1 cellular context compared by ENCODE assay signal in genomic region chr19:10836478-10837325, GRCh38.
TF ChIP-seq lines count a peak whose summit lies in the region.

No MANE protein-coding gene starts in this region.

TF ChIP-seq in K562, 482 proteins besides CTCF, POLR2A, EP300 and RAD21 (continued from another document and continues in another):
- TF ChIP-seq ZNF518B (CRISPR knock-in tag; IDR thresholded peaks at IDR 0.05) (no peak), AFF4 (CRISPR knock-in tag; IDR thresholded peaks at IDR 0.05) (peak; percentile 97), FOSL1 (tag; conservative IDR thresholded peaks at IDR 0.05) (peak; percentile 83), RFX7 (CRISPR knock-in tag; IDR thresholded peaks at IDR 0.05) (no peak), ZBTB17 (CRISPR knock-in tag; IDR thresholded peaks at IDR 0.05) (peak; percentile 35; the same call in 1 of the 2 replicates), TFAP4 (CRISPR knock-in tag; IDR thresholded peaks at IDR 0.05; ENCODE audit: borderline replicate concordance) (peak; percentile 95), FOXM1 (IDR thresholded peaks at IDR 0.05; ENCODE audit: low read depth) (no peak; the same call in 1 of the 2 replicates), FOXM1 (CRISPR knock-in tag; IDR thresholded peaks at IDR 0.05; ENCODE audit: low read depth) (peak; percentile 93), GABPA (tag; conservative IDR thresholded peaks at IDR 0.05; ENCODE audit: low read depth) (peak; percentile 4; the same call in 1 of the 2 replicates), RFX1 (IDR thresholded peaks at IDR 0.05) (no peak), NKRF (IDR thresholded peaks at IDR 0.05; ENCODE audit: borderline replicate concordance) (peak; percentile 68; the same call in 1 of the 2 replicates), BRCA1 (IDR thresholded peaks at IDR 0.05) (no peak), BRCA1 (CRISPR knock-in tag; IDR thresholded peaks at IDR 0.05) (peak; percentile 99), RHOXF2B (CRISPR knock-in tag; conservative IDR thresholded peaks at IDR 0.05) (0 out of 2 replicates have a peak, but pooled peaks have one; percentile 51), RCOR1 (IDR thresholded peaks at IDR 0.05; ENCODE audit: borderline replicate concordance in 1 of 2, low read depth in 2 of 2, low read length in 2 of 2) (peak; percentile 60 to 74; a peak in 1 of 4 replicates), HDAC2 (IDR thresholded peaks at IDR 0.05) (peak; percentile 77; the same call in 1 of the 2 replicates), CC2D1A (IDR thresholded peaks at IDR 0.05) (peak; percentile 77), ZBTB34 (CRISPR knock-in tag; IDR thresholded peaks at IDR 0.05) (peak; percentile 70; the same call in 1 of the 2 replicates), DDX20 (tag; IDR thresholded peaks at IDR 0.05; ENCODE audit: low read depth) (peak; percentile 61; the same call in 1 of the 2 replicates), SMARCA5 (IDR thresholded peaks at IDR 0.05) (no peak; the same call in none of the 2 replicates), ZNF75A (CRISPR knock-in tag; IDR thresholded peaks at IDR 0.05) (peak; percentile 42; the same call in 1 of the 2 replicates), TOE1 (IDR thresholded peaks at IDR 0.05; ENCODE audit: borderline replicate concordance) (peak; percentile 88), TOE1 (CRISPR knock-in tag; IDR thresholded peaks at IDR 0.05; ENCODE audit: borderline replicate concordance, low read depth) (peak; percentile 95; the same call in 1 of the 2 replicates), ZNF316 (IDR thresholded peaks at IDR 0.05) (peak; percentile 8; the same call in 1 of the 2 replicates), HDAC3 (IDR thresholded peaks at IDR 0.05; ENCODE audit: borderline replicate concordance, partially characterized antibody) (peak; percentile 77), NFATC3 (IDR thresholded peaks at IDR 0.05) (no peak), SREBF2 (CRISPR knock-in tag; IDR thresholded peaks at IDR 0.05) (peak; percentile 85; the same call in 1 of the 2 replicates), HSF4 (CRISPR knock-in tag; IDR thresholded peaks at IDR 0.05; ENCODE audit: borderline replicate concordance) (peak; percentile 90; the same call in 1 of the 2 replicates), ESRRA (IDR thresholded peaks at IDR 0.05; ENCODE audit: borderline replicate concordance, low read depth) (peak; percentile 63)
- TF ChIP-seq, protein P1, sequence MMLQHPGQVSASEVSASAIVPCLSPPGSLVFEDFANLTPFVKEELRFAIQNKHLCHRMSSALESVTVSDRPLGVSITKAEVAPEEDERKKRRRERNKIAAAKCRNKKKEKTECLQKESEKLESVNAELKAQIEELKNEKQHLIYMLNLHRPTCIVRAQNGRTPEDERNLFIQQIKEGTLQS (IDR thresholded peaks at IDR 0.05) = peak; percentile 72
- TF ChIP-seq, protein P1 (CRISPR knock-in tag; conservative IDR thresholded peaks at IDR 0.05) = peak; percentile 97
- TF ChIP-seq, protein P2, sequence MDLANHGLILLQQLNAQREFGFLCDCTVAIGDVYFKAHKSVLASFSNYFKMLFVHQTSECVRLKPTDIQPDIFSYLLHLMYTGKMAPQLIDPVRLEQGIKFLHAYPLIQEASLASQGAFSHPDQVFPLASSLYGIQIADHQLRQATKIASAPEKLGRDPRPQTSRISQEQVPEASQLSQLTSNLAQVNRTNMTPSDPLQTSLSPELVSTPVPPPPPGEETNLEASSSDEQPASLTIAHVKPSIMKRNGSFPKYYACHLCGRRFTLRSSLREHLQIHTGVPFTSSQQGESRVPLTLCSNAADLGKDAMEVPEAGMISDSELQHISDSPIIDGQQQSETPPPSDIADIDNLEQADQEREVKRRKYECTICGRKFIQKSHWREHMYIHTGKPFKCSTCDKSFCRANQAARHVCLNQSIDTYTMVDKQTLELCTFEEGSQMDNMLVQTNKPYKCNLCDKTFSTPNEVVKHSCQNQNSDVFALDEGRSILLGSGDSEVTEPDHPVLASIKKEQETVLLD (IDR thresholded peaks at IDR 0.05) = peak; percentile 73; the same call in 1 of the 2 replicates
- TF ChIP-seq, protein P3, sequence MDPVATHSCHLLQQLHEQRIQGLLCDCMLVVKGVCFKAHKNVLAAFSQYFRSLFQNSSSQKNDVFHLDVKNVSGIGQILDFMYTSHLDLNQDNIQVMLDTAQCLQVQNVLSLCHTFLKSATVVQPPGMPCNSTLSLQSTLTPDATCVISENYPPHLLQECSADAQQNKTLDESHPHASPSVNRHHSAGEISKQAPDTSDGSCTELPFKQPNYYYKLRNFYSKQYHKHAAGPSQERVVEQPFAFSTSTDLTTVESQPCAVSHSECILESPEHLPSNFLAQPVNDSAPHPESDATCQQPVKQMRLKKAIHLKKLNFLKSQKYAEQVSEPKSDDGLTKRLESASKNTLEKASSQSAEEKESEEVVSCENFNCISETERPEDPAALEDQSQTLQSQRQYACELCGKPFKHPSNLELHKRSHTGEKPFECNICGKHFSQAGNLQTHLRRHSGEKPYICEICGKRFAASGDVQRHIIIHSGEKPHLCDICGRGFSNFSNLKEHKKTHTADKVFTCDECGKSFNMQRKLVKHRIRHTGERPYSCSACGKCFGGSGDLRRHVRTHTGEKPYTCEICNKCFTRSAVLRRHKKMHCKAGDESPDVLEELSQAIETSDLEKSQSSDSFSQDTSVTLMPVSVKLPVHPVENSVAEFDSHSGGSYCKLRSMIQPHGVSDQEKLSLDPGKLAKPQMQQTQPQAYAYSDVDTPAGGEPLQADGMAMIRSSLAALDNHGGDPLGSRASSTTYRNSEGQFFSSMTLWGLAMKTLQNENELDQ (CRISPR knock-in tag; IDR thresholded peaks at IDR 0.05; ENCODE audit: borderline replicate concordance) = peak; percentile 96; the same call in 1 of the 2 replicates
- TF ChIP-seq, protein P4, sequence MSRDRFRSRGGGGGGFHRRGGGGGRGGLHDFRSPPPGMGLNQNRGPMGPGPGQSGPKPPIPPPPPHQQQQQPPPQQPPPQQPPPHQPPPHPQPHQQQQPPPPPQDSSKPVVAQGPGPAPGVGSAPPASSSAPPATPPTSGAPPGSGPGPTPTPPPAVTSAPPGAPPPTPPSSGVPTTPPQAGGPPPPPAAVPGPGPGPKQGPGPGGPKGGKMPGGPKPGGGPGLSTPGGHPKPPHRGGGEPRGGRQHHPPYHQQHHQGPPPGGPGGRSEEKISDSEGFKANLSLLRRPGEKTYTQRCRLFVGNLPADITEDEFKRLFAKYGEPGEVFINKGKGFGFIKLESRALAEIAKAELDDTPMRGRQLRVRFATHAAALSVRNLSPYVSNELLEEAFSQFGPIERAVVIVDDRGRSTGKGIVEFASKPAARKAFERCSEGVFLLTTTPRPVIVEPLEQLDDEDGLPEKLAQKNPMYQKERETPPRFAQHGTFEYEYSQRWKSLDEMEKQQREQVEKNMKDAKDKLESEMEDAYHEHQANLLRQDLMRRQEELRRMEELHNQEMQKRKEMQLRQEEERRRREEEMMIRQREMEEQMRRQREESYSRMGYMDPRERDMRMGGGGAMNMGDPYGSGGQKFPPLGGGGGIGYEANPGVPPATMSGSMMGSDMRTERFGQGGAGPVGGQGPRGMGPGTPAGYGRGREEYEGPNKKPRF (IDR thresholded peaks at IDR 0.05; ENCODE audit: low read depth, low read length) = no peak
